Comparison of ENCODE assay signal across 27 cellular contexts in the genomic region with DNA sequence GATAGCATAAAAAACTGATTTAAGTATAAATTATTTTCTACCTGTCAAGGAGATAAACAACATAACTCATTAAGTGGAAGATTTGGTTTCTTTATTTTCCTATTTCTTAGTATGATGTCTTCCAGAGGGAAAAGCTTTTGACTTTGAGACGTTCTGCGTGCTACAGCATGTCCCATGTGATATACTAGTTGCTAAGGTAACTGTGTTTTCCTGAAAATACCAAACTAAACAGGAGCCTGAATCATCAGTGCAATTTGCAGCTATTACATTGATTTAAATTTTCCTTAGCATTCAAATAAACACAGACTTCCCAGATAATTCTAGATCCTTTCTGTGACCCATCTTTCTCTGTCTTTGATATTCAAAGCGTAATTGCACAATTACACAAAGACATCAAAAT.
DNase-seq lines count a peak whose midpoint lies in the region; FAIRE-seq and TF ChIP-seq lines count a peak whose summit lies in the region.
"Had no signal": no experiment of that assay in that cellular context is flagged by ENCODE, and none has a peak within 500 bp of the region (broad histone marks: within the 10 kb centered on the region; RNA-seq: fewer than 3 reads in every experiment).

No MANE protein-coding gene starts in this region.

- H3K79me2 ChIP-seq in Karpas-422 (ENCODE audit: low read length), result no peaks in the 10 kb centered on the region

- H3K9me2 ChIP-seq in Karpas-422 (replicated peaks; ENCODE audit: insufficient read depth, low read length), result no peaks in the 10 kb centered on the region
- H3K9me2 ChIP-seq: SK-N-SH had no signal

- BruUV-seq in MCF 10A (replicated peaks; lab: Mats Ljungman, UMichigan), result no TSS peak

- no peak overlapping the region for H3K4me2 ChIP-seq in Karpas-422 (ENCODE audit: low read depth, low read length, poor library complexity, severe bottlenecking)
- H3K4me2 ChIP-seq: GM23338, SK-N-SH had no signal

- peak; percentile 31 for DNase-seq in MCF 10A (ENCODE audit: unreplicated experiment)
- no peak for DNase-seq in breast epithelium (ENCODE audit: low spot score in 2 of 2)
- peak; percentile 86 for DNase-seq in epithelial cell of esophagus (ENCODE audit: low read depth)
- no peak for DNase-seq in HUDEP-2 (lab: John Stamatoyannopoulos, UW; ENCODE audit: unreplicated experiment in 76 of 76)
- DNase-seq in uterus, result no peak
- DNase-seq in Karpas-422, result no peak
- no peak for DNase-seq in NCI-H1436 treated with DMSO at 0.1 percent for 48 hours (lab: John Stamatoyannopoulos, UW)
- DNase-seq: BE2C; CD8-positive, alpha-beta memory T cell; DMS 273 treated with DMSO at 0.1 percent for 48 hours; DMS79; EL; GDM1; HFFc6; Kasumi-1; MV-4-11; NCI-H1694; NCI-H2029 treated with DMSO at 0.1 percent for 48 hours; NCI-H446 treated with DMSO at 0.1 percent for 48 hours; NCI-H526 treated with DMSO at 0.1 percent for 48 hours; SK-N-SH had no signal

- H3K4me3 ChIP-seq in breast epithelium (no peak overlapping the region), epithelial cell of esophagus (ENCODE audit: low read length) (no peak overlapping the region), uterus (no peak overlapping the region), Karpas-422 (ENCODE audit: low read length) (no peak overlapping the region)
- H3K4me3 ChIP-seq: GM12878, GM23338, HAP-1 had no signal

- H3K4me1 ChIP-seq in breast epithelium, result no peaks in the 10 kb centered on the region
- H3K4me1 ChIP-seq in uterus, result no peaks in the 10 kb centered on the region
- H3K4me1 ChIP-seq in Karpas-422 (ENCODE audit: low read length), result no peaks in the 10 kb centered on the region
- H3K4me1 ChIP-seq: BE2C had no signal

- TF ChIP-seq POLR2A in breast epithelium (IDR thresholded peaks at IDR 0.05) (no peak), uterus (IDR thresholded peaks at IDR 0.05) (no peak)

- no peaks in the 10 kb centered on the region for H3K27me3 Mint-ChIP-seq in MCF 10A (ENCODE audit: insufficient read depth, unreplicated experiment)

- no peaks in the 10 kb centered on the region for H3K9me3 Mint-ChIP-seq in MCF 10A (ENCODE audit: unreplicated experiment)

- no peak overlapping the region for H3K4me3 Mint-ChIP-seq in MCF 10A (ENCODE audit: unreplicated experiment)
- H3K4me3 Mint-ChIP-seq: CD14-positive monocyte; CD8-positive, alpha-beta memory T cell; GM23338; HFFc6 had no signal

- H3K9me3 ChIP-seq in breast epithelium (no peaks in the 10 kb centered on the region), uterus (no peaks in the 10 kb centered on the region), Karpas-422 (ENCODE audit: low read length) (no peaks in the 10 kb centered on the region)
- H3K9me3 ChIP-seq: BE2C, HAP-1, SK-N-SH had no signal

- no peaks in the 10 kb centered on the region for H3K36me3 ChIP-seq in breast epithelium
- H3K36me3 ChIP-seq in uterus, result no peaks in the 10 kb centered on the region
- H3K36me3 ChIP-seq in Karpas-422 (ENCODE audit: insufficient read depth, low read length), result no peaks in the 10 kb centered on the region
- H3K36me3 ChIP-seq: BE2C, HAP-1 had no signal

- H2AFZ ChIP-seq in Karpas-422 (ENCODE audit: low read length), result no peak overlapping the region
- H2AFZ ChIP-seq: GM23338 had no signal

- peak; percentile 64 for FAIRE-seq in islet of Langerhans (lab: Jason Lieb, UNC)
- FAIRE-seq: GM12878 had no signal

- H3K27me3 ChIP-seq in breast epithelium (no peaks in the 10 kb centered on the region), uterus (no peaks in the 10 kb centered on the region), Karpas-422 (ENCODE audit: low read length) (no peaks in the 10 kb centered on the region)
- H3K27me3 ChIP-seq: BE2C had no signal

- H3K4me1 Mint-ChIP-seq in MCF 10A (ENCODE audit: insufficient read depth, unreplicated experiment), result peaks cover 11% of the 10 kb centered on the region
- H3K4me1 Mint-ChIP-seq: CD8-positive, alpha-beta memory T cell had no signal

- TF ChIP-seq CTCF in MCF 10A (IDR thresholded peaks at IDR 0.05; ENCODE audit: unreplicated experiment) (no peak), breast epithelium (IDR thresholded peaks at IDR 0.05) (no peak), epithelial cell of esophagus (IDR thresholded peaks at IDR 0.05; ENCODE audit: insufficient read depth, low read depth, low read length, missing control alignments) (no peak), uterus (IDR thresholded peaks at IDR 0.05) (no peak)

- H3K27ac ChIP-seq in breast epithelium (no peak overlapping the region), uterus (no peak overlapping the region), Karpas-422 (ENCODE audit: low read length) (no peak overlapping the region)
- H3K27ac ChIP-seq: 22Rv1 had no signal

- CTCF ChIA-PET in MCF 10A (lab: Yijun Ruan, JAX), result no interaction called here

- H3K27ac Mint-ChIP-seq in MCF 10A (ENCODE audit: low read depth, unreplicated experiment), result no peak overlapping the region
- H3K27ac Mint-ChIP-seq: CD14-positive monocyte; CD8-positive, alpha-beta memory T cell; GM23338; HFFc6 had no signal

- POLR2A ChIA-PET in MCF 10A (lab: Yijun Ruan, JAX), result interaction anchor here (0.7 to 3.1 kb wide), 5 partner anchors 14 to 151 kb away, joined by 3 to 10 read pairs (median 4); a partner anchor contains a TSS

- intact Hi-C loops in MCF 10A (cut with micrococcal nuclease) (no loop called here), breast epithelium (cut with DNase I; ENCODE audit: low total_unique reads) (no loop called here), uterus (cut with DNase I; ENCODE audit: low total_unique reads) (no loop called here)

- no peaks in the 10 kb centered on the region for H4K20me1 ChIP-seq in Karpas-422 (ENCODE audit: insufficient read depth, low read depth, low read length)

- no peaks in the 10 kb centered on the region for H3K36me3 Mint-ChIP-seq in MCF 10A (ENCODE audit: insufficient read depth, unreplicated experiment)
- H3K36me3 Mint-ChIP-seq: CD14-positive monocyte; CD8-positive, alpha-beta memory T cell had no signal

- H3K9ac ChIP-seq in Karpas-422 (ENCODE audit: low read length), result no peak overlapping the region
- H3K9ac ChIP-seq: SK-N-SH had no signal

Comparison
In these comparisons a context has a peak if more than half of its experiments do, and no peak if none do; other contexts are left out.
1. DNase-seq: peak in MCF 10A (single experiment) and epithelial cell of esophagus (single experiment); none in breast epithelium (0 of 2), HUDEP-2 (0 of 76), uterus (0 of 2), Karpas-422 (single experiment) and NCI-H1436 treated with DMSO at 0.1 percent for 48 hours (single experiment).